1 cellular context compared by ENCODE assay signal in genomic region chr20:31661625-31662371, GRCh38.
TF ChIP-seq lines count a peak whose summit lies in the region.

No MANE protein-coding gene starts in this region.

TF ChIP-seq in HepG2, 621 proteins besides CTCF, POLR2A, EP300 and RAD21 (continued from another document and continues in another):
- TF ChIP-seq, protein P1, sequence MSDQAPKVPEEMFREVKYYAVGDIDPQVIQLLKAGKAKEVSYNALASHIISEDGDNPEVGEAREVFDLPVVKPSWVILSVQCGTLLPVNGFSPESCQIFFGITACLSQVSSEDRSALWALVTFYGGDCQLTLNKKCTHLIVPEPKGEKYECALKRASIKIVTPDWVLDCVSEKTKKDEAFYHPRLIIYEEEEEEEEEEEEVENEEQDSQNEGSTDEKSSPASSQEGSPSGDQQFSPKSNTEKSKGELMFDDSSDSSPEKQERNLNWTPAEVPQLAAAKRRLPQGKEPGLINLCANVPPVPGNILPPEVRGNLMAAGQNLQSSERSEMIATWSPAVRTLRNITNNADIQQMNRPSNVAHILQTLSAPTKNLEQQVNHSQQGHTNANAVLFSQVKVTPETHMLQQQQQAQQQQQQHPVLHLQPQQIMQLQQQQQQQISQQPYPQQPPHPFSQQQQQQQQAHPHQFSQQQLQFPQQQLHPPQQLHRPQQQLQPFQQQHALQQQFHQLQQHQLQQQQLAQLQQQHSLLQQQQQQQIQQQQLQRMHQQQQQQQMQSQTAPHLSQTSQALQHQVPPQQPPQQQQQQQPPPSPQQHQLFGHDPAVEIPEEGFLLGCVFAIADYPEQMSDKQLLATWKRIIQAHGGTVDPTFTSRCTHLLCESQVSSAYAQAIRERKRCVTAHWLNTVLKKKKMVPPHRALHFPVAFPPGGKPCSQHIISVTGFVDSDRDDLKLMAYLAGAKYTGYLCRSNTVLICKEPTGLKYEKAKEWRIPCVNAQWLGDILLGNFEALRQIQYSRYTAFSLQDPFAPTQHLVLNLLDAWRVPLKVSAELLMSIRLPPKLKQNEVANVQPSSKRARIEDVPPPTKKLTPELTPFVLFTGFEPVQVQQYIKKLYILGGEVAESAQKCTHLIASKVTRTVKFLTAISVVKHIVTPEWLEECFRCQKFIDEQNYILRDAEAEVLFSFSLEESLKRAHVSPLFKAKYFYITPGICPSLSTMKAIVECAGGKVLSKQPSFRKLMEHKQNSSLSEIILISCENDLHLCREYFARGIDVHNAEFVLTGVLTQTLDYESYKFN (CRISPR knock-in tag; conservative IDR thresholded peaks at IDR 0.05): peak; percentile 63; the same call in 1 of the 2 replicates
- peak; percentile 78; the same call in 1 of the 2 replicates for TF ChIP-seq PRMT3 (CRISPR knock-in tag; IDR thresholded peaks at IDR 0.05; ENCODE audit: borderline replicate concordance, low read depth)
- peak; percentile 69; the same call in 1 of the 2 replicates for TF ChIP-seq ZMAT3 (CRISPR knock-in tag; conservative IDR thresholded peaks at IDR 0.05)
- no peak for TF ChIP-seq PLRG1 (conservative IDR thresholded peaks at IDR 0.05)
- no peak for TF ChIP-seq ZKSCAN8 (CRISPR knock-in tag; IDR thresholded peaks at IDR 0.05; ENCODE audit: borderline replicate concordance)
- no peak; the same call in none of the 2 replicates for TF ChIP-seq NFYC (CRISPR knock-in tag; IDR thresholded peaks at IDR 0.05)
- TF ChIP-seq FUBP1 (CRISPR knock-in tag; IDR thresholded peaks at IDR 0.05; ENCODE audit: borderline replicate concordance): no peak
- TF ChIP-seq, protein P2, sequence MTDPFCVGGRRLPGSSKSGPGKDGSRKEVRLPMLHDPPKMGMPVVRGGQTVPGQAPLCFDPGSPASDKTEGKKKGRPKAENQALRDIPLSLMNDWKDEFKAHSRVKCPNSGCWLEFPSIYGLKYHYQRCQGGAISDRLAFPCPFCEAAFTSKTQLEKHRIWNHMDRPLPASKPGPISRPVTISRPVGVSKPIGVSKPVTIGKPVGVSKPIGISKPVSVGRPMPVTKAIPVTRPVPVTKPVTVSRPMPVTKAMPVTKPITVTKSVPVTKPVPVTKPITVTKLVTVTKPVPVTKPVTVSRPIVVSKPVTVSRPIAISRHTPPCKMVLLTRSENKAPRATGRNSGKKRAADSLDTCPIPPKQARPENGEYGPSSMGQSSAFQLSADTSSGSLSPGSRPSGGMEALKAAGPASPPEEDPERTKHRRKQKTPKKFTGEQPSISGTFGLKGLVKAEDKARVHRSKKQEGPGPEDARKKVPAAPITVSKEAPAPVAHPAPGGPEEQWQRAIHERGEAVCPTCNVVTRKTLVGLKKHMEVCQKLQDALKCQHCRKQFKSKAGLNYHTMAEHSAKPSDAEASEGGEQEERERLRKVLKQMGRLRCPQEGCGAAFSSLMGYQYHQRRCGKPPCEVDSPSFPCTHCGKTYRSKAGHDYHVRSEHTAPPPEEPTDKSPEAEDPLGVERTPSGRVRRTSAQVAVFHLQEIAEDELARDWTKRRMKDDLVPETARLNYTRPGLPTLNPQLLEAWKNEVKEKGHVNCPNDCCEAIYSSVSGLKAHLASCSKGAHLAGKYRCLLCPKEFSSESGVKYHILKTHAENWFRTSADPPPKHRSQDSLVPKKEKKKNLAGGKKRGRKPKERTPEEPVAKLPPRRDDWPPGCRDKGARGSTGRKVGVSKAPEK (CRISPR knock-in tag; IDR thresholded peaks at IDR 0.05; ENCODE audit: borderline replicate concordance): peak; percentile 74; the same call in 1 of the 2 replicates
- no peak for TF ChIP-seq SETDB1 (CRISPR knock-in tag; IDR thresholded peaks at IDR 0.05; ENCODE audit: borderline replicate concordance)
- TF ChIP-seq FOXA3 (CRISPR knock-in tag; IDR thresholded peaks at IDR 0.05): peak; percentile 57
- peak; percentile 57; the same call in 1 of the 2 replicates for TF ChIP-seq ZFP41 (CRISPR knock-in tag; IDR thresholded peaks at IDR 0.05; ENCODE audit: borderline replicate concordance)
- TF ChIP-seq ZNF501 (CRISPR knock-in tag; IDR thresholded peaks at IDR 0.05): peak; percentile 78
- TF ChIP-seq MTF1 (CRISPR knock-in tag; IDR thresholded peaks at IDR 0.05): peak; percentile 83; the same call in 1 of the 2 replicates
- TF ChIP-seq, protein P3, sequence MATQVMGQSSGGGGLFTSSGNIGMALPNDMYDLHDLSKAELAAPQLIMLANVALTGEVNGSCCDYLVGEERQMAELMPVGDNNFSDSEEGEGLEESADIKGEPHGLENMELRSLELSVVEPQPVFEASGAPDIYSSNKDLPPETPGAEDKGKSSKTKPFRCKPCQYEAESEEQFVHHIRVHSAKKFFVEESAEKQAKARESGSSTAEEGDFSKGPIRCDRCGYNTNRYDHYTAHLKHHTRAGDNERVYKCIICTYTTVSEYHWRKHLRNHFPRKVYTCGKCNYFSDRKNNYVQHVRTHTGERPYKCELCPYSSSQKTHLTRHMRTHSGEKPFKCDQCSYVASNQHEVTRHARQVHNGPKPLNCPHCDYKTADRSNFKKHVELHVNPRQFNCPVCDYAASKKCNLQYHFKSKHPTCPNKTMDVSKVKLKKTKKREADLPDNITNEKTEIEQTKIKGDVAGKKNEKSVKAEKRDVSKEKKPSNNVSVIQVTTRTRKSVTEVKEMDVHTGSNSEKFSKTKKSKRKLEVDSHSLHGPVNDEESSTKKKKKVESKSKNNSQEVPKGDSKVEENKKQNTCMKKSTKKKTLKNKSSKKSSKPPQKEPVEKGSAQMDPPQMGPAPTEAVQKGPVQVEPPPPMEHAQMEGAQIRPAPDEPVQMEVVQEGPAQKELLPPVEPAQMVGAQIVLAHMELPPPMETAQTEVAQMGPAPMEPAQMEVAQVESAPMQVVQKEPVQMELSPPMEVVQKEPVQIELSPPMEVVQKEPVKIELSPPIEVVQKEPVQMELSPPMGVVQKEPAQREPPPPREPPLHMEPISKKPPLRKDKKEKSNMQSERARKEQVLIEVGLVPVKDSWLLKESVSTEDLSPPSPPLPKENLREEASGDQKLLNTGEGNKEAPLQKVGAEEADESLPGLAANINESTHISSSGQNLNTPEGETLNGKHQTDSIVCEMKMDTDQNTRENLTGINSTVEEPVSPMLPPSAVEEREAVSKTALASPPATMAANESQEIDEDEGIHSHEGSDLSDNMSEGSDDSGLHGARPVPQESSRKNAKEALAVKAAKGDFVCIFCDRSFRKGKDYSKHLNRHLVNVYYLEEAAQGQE (IDR thresholded peaks at IDR 0.05; ENCODE audit: borderline replicate concordance in 1 of 2, low read depth in 1 of 2, low read length in 2 of 2): peak in 1 of 2 experiments; percentile 2; a peak in 1 of 4 replicates
- TF ChIP-seq HIVEP1 (CRISPR knock-in tag; IDR thresholded peaks at IDR 0.05): peak; percentile 88
- 0 out of 2 replicates have a peak, but pooled peaks have one; percentile 39 for TF ChIP-seq KDM3A (CRISPR knock-in tag; IDR thresholded peaks at IDR 0.05; ENCODE audit: low read depth)
- TF ChIP-seq CREM (IDR thresholded peaks at IDR 0.05): peak; percentile 36; the same call in 1 of the 2 replicates
- TF ChIP-seq CREM (CRISPR knock-in tag; IDR thresholded peaks at IDR 0.05): no peak
- TF ChIP-seq RCOR2 (CRISPR knock-in tag; IDR thresholded peaks at IDR 0.05): peak; percentile 45; the same call in 1 of the 2 replicates
- TF ChIP-seq SMC3 (IDR thresholded peaks at IDR 0.05; ENCODE audit: low read length): peak; percentile 27
- TF ChIP-seq FLYWCH1 (CRISPR knock-in tag; IDR thresholded peaks at IDR 0.05): no peak
- no peak for TF ChIP-seq SRF (IDR thresholded peaks at IDR 0.05; ENCODE audit: low read depth, low read length)
- TF ChIP-seq THAP9 (CRISPR knock-in tag; IDR thresholded peaks at IDR 0.05; ENCODE audit: borderline replicate concordance): peak; percentile 82
- TF ChIP-seq PCBP2 (optimal IDR thresholded peaks at IDR 0.05; ENCODE audit: low read depth, low read length, poor library complexity, severe bottlenecking): no peak
- TF ChIP-seq KMT2A (CRISPR knock-in tag; IDR thresholded peaks at IDR 0.05): peak; percentile 69
- TF ChIP-seq CBX2 (IDR thresholded peaks at IDR 0.05; ENCODE audit: low read depth, low read length): no peak
- no peak; the same call in 1 of the 2 replicates for TF ChIP-seq CBX2 (CRISPR knock-in tag; IDR thresholded peaks at IDR 0.05; ENCODE audit: low read depth)
- TF ChIP-seq ASH2L (IDR thresholded peaks at IDR 0.05; ENCODE audit: insufficient read length, low read depth, low read length): no peak
- peak; percentile 71; the same call in 1 of the 2 replicates for TF ChIP-seq YEATS2 (CRISPR knock-in tag; IDR thresholded peaks at IDR 0.05; ENCODE audit: borderline replicate concordance)
- no peak for TF ChIP-seq CERS6 (CRISPR knock-in tag; IDR thresholded peaks at IDR 0.05)
- TF ChIP-seq, protein P4, sequence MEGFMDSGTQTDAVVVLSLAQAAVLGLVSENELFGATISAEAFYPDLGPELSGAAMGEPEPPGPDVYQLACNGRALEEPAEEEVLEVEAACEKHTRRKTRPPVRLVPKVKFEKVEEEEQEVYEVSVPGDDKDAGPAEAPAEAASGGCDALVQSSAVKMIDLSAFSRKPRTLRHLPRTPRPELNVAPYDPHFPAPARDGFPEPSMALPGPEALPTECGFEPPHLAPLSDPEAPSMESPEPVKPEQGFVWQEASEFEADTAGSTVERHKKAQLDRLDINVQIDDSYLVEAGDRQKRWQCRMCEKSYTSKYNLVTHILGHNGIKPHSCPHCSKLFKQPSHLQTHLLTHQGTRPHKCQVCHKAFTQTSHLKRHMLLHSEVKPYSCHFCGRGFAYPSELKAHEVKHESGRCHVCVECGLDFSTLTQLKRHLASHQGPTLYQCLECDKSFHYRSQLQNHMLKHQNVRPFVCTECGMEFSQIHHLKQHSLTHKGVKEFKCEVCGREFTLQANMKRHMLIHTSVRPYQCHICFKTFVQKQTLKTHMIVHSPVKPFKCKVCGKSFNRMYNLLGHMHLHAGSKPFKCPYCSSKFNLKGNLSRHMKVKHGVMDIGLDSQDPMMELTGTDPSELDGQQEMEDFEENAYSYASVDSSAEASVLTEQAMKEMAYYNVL (CRISPR knock-in tag; IDR thresholded peaks at IDR 0.05; ENCODE audit: borderline replicate concordance): peak; percentile 55; the same call in 1 of the 2 replicates
- TF ChIP-seq BCL6 (CRISPR knock-in tag; IDR thresholded peaks at IDR 0.05): no peak; the same call in none of the 2 replicates
- no peak; the same call in 1 of the 2 replicates for TF ChIP-seq ZNF234 (CRISPR knock-in tag; conservative IDR thresholded peaks at IDR 0.05)
- no peak for TF ChIP-seq GABPA (IDR thresholded peaks at IDR 0.05; ENCODE audit: low read depth, low read length)
- peak; percentile 36; the same call in 1 of the 2 replicates for TF ChIP-seq GABPA (CRISPR knock-in tag; IDR thresholded peaks at IDR 0.05; ENCODE audit: low read depth)
- TF ChIP-seq ZNF790 (CRISPR knock-in tag; IDR thresholded peaks at IDR 0.05; ENCODE audit: borderline replicate concordance): no peak
- peak; percentile 77; the same call in 1 of the 2 replicates for TF ChIP-seq ZFP62 (CRISPR knock-in tag; IDR thresholded peaks at IDR 0.05)
- TF ChIP-seq ZNF724P (CRISPR knock-in tag; IDR thresholded peaks at IDR 0.05; ENCODE audit: borderline replicate concordance): peak; percentile 89; the same call in 1 of the 2 replicates
- TF ChIP-seq ZNF414 (CRISPR knock-in tag; IDR thresholded peaks at IDR 0.05): peak; percentile 85; the same call in 1 of the 2 replicates
- TF ChIP-seq ONECUT2 (CRISPR knock-in tag; IDR thresholded peaks at IDR 0.05): peak; percentile 40; the same call in 1 of the 2 replicates
- TF ChIP-seq ZNF552 (CRISPR knock-in tag; IDR thresholded peaks at IDR 0.05; ENCODE audit: borderline replicate concordance): no peak
- peak; percentile 96; the same call in 1 of the 2 replicates for TF ChIP-seq ZNF839 (CRISPR knock-in tag; IDR thresholded peaks at IDR 0.05; ENCODE audit: borderline replicate concordance)
